33 cellular contexts compared by ENCODE assay signal in genomic region chr20:3858689-3859088, GRCh38.
"Had no signal": no experiment of that assay in that cellular context is flagged by ENCODE, and none has a peak within 500 bp of the region (broad histone marks: within the 10 kb centered on the region; RNA-seq: fewer than 3 reads in every experiment).

No MANE protein-coding gene starts in this region.

- DNase-seq: Karpas-422, Kasumi-1, MG63, MM.1S, MV-4-11, NCI-H1048, NCI-H1092, NCI-H1105, NCI-H1105 treated with DMSO at 0.1 percent for 48 hours, NCI-H1417, NCI-H1417 treated with DMSO at 0.1 percent for 48 hours, NCI-H1436, NCI-H1436 treated with DMSO at 0.1 percent for 48 hours, NCI-H146, NCI-H1694, NCI-H1694 treated with DMSO at 0.1 percent for 48 hours, NCI-H187, NCI-H187 treated with DMSO at 0.1 percent for 48 hours, NCI-H1930, NCI-H2029, NCI-H2029 treated with DMSO at 0.1 percent for 48 hours, NCI-H2081, NCI-H2081 treated with DMSO at 0.1 percent for 48 hours, NCI-H2107, NCI-H2171, NCI-H2171 treated with DMSO at 0.1 percent for 48 hours, NCI-H2227 treated with DMSO at 0.1 percent for 48 hours, NCI-H226, NCI-H345, NCI-H446, NCI-H446 treated with DMSO at 0.1 percent for 48 hours, NCI-H510A had no signal

- H3K9me3 ChIP-seq: MG63 had no signal

- H3K27ac ChIP-seq: KMS-11 had no signal

- H3K4me2 ChIP-seq: KMS-11 had no signal

- H3K27me3 ChIP-seq: MG63 had no signal

- H3K4me3 ChIP-seq: MG63 had no signal

- H3K9ac ChIP-seq: KMS-11 had no signal
